In the genomic region with DNA sequence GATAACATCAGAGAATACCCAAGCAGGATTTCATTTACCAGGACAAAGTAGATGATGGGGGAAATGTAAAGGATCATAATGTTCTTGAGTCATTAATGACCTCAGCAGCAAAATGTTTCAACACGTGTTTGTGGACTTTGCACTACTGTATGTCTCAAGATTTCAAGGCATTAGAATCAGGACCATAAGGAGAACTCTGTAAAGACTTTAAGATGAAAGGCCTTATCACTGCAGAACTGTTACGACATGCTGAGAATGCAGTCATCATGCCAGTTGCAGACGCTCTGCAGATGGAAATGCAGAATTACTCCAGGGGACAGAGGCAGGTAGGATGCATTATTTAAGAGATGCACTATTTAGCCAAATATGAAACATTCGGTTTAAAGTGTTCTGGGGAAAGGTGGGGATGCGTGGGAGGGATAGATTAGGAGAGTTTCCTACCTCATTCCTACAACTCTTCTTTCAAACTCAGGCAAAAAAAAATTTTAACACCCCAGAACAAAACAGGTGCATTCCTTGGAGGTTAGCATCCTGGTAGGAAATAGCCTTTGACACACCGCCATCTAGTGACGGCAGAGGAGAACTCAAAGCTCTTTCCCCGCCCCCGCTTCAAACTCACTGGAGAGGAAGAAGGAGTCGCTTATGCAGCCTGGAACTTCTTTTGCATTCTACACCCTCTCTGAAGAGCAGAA, we compare ENCODE assay signal across 8 cellular contexts. TPM values are rescaled to one million over a fixed set of nuclear protein-coding genes. Genes with fewer than 3 reads are reported as not detected.
A peak's percentile ranks its signal among the peaks of the same experiment; 100 is the strongest.
DNase-seq lines count a peak whose midpoint lies in the region; ATAC-seq and TF ChIP-seq lines count a peak whose summit lies in the region.

No MANE protein-coding gene starts in this region.

- H2BK15ac ChIP-seq in neuronal stem cell (ENCODE audit: low read length) = no peak overlapping the region

- no peaks in the 10 kb centered on the region for H3K79me1 ChIP-seq in neuronal stem cell (ENCODE audit: low read depth, low read length)

- no peak overlapping the region for H3K9ac ChIP-seq in neuronal stem cell (ENCODE audit: low read depth, low read length, poor library complexity)

- H3K4ac ChIP-seq in neuronal stem cell (ENCODE audit: low read length) = no peak overlapping the region

- ATAC-seq in HG03432 (IDR thresholded peaks at IDR 0.05; ENCODE audit: unreplicated experiment) = no peak

- no peak overlapping the region for H4K91ac ChIP-seq in neuronal stem cell (ENCODE audit: low read depth, low read length, poor library complexity)

- BruUV-seq in PC-9 (replicated peaks; lab: Mats Ljungman, UMichigan) = no TSS peak

- H3K18ac ChIP-seq in neuronal stem cell (ENCODE audit: low read length) = no peak overlapping the region

- H2AFZ ChIP-seq in PC-9 (no peak overlapping the region), neuronal stem cell (ENCODE audit: low read length) (no peak overlapping the region)

- intact Hi-C loops in PC-9 (cut with micrococcal nuclease; ENCODE audit: unreplicated experiment) = loop anchor here (1.0 to 5.0 kb wide), 8 partner anchors 201 to 1238 kb away; a partner anchor contains a TSS

- no peaks in the 10 kb centered on the region for H3K79me2 ChIP-seq in PC-9 (ENCODE audit: low read depth)

- H2AK5ac ChIP-seq in neuronal stem cell (ENCODE audit: low read depth, low read length) = no peak overlapping the region

- H2BK120ac ChIP-seq in neuronal stem cell (ENCODE audit: low read depth, low read length) = no peak overlapping the region

- H3F3A ChIP-seq in PC-9 (ENCODE audit: insufficient read depth, low read depth) = no peaks in the 10 kb centered on the region

- no peaks in the 10 kb centered on the region for H3K4me1 ChIP-seq in PC-9 (replicated peaks; ENCODE audit: insufficient read depth)
- no peaks in the 10 kb centered on the region for H3K4me1 ChIP-seq in neuronal stem cell (ENCODE audit: control insufficient read depth in 2 of 2, insufficient read depth in 1 of 2, low read depth in 1 of 2, low read length in 2 of 2)

- POLR2A ChIA-PET in PC-9 (lab: Charles Lee; ENCODE audit: unreplicated experiment) = interaction anchor here (0.7 kb wide), 2 partner anchors 24 to 429 kb away, joined by 3 to 6 read pairs; no protein-coding TSS in a partner anchor

- H3K4me3 ChIP-seq in GM12865 (ENCODE audit: low read depth, low read length) (no peak overlapping the region), PC-9 (no peak overlapping the region), fibroblast of pulmonary artery (replicated peaks; ENCODE audit: low read depth, low read length) (no peak overlapping the region), neuronal stem cell (ENCODE audit: low read length in 2 of 2) (no peak overlapping the region)

- H3K9me3 ChIP-seq in PC-9 (ENCODE audit: insufficient read depth, low read depth) = no peaks in the 10 kb centered on the region
- H3K9me3 ChIP-seq in neuronal stem cell (replicated peaks in 1 of 2; ENCODE audit: control insufficient read depth in 2 of 2, insufficient read depth in 1 of 2, low read depth in 1 of 2, low read length in 2 of 2) = no peaks in the 10 kb centered on the region

- no peaks in the 10 kb centered on the region for H4K20me1 ChIP-seq in PC-9 (ENCODE audit: insufficient read depth)

- no peak overlapping the region for H2BK5ac ChIP-seq in neuronal stem cell (ENCODE audit: low read length)

- no peaks in the 10 kb centered on the region for H3K9me2 ChIP-seq in PC-9 (ENCODE audit: insufficient read depth)

- H4K8ac ChIP-seq in neuronal stem cell (ENCODE audit: low read depth, low read length) = no peak overlapping the region

- CTCF ChIA-PET in PC-9 (lab: Charles Lee) = interaction anchor here (0.6 to 0.7 kb wide), 4 partner anchors 16 to 508 kb away, joined by 3 to 4 read pairs (median 4); no protein-coding TSS in a partner anchor

- H3K4me2 ChIP-seq in PC-9 = peak overlapping the region; percentile 30
- no peak overlapping the region for H3K4me2 ChIP-seq in neuronal stem cell (ENCODE audit: insufficient read depth, low read length, poor library complexity, severe bottlenecking)

- no CpG with 5 or more reads among the region's 10 CpGs for WGBS in neuronal stem cell (ENCODE audit: extremely low coverage in 2 of 2, insufficient read length in 2 of 2, insufficient replicate concordance in 1 of 2), 2 donors

- no peak overlapping the region for H3K14ac ChIP-seq in neuronal stem cell (ENCODE audit: low read length)

- peak; percentile 77 for DNase-seq in GM12865 (ENCODE audit: low read depth)
- DNase-seq in HPDE6-E6E7 (ENCODE audit: extremely low spot score) = peak; percentile 21
- peak; percentile 59 to 78 for DNase-seq in PC-9
- peak; percentile 77 to 80 for DNase-seq in activated T-cell treated with anti-CD3 and anti-CD28 coated beads, Interleukin-2, amount 50 U/mL, for 48 hours
- peak; percentile 77 for DNase-seq in fibroblast of pulmonary artery (ENCODE audit: low read depth)
- peak; percentile 83 for DNase-seq in neuronal stem cell (ENCODE audit: low spot score)
- peak; percentile 57 for DNase-seq in stromal cell of bone marrow (ENCODE audit: low read depth)

- no peak overlapping the region for H2BK12ac ChIP-seq in neuronal stem cell (ENCODE audit: low read length)

- H3K27me3 ChIP-seq in PC-9 (ENCODE audit: insufficient read depth, low read depth) = no peaks in the 10 kb centered on the region
- H3K27me3 ChIP-seq in neuronal stem cell (ENCODE audit: control insufficient read depth in 3 of 3, insufficient read depth in 3 of 3, low read depth in 1 of 3, low read length in 3 of 3) = no peaks in the 10 kb centered on the region

- H3K27ac ChIP-seq in PC-9 (no peak overlapping the region), neuronal stem cell (replicated peaks; ENCODE audit: low read length) (no peak overlapping the region)

- no peaks in the 10 kb centered on the region for H3K36me3 ChIP-seq in PC-9 (ENCODE audit: low read depth)
- H3K36me3 ChIP-seq in neuronal stem cell (replicated peaks in 1 of 2; ENCODE audit: control insufficient read depth in 2 of 2, insufficient read depth in 2 of 2, low read length in 2 of 2) = no peaks in the 10 kb centered on the region

- H3K23ac ChIP-seq in neuronal stem cell (ENCODE audit: low read depth, low read length, poor library complexity) = no peak overlapping the region

- TF ChIP-seq CTCF in GM12865 (IDR thresholded peaks at IDR 0.05; ENCODE audit: insufficient read depth, low read depth, low read length, missing control alignments) (peak; percentile 75), PC-9 (conservative IDR thresholded peaks at IDR 0.05) (peak; percentile 79), fibroblast of pulmonary artery (IDR thresholded peaks at IDR 0.05; ENCODE audit: low read length, missing control alignments) (peak; percentile 88)

RNA-seq across cellular contexts. Expression of a gene that starts 43.3 kb away (rescaled TPM):
- not detected in 2 replicates for total RNA-seq in PC-9 (2021)
- polyA plus RNA-seq in neuronal stem cell (2013, experiment 1 of 2) = not detected
- not detected for polyA plus RNA-seq in neuronal stem cell (2013, experiment 2 of 2)

Comparison
In these comparisons a context has a peak if more than half of its experiments do, and no peak if none do; other contexts are left out.
1. DNase-seq: peak in every context shown above with its lines; median percentile 83 in neuronal stem cell; 78 in activated T-cell treated with anti-CD3 and anti-CD28 coated beads, Interleukin-2, amount 50 U/mL, for 48 hours; 77 in GM12865; 77 in fibroblast of pulmonary artery; 68 in PC-9; 57 in stromal cell of bone marrow; 21 in HPDE6-E6E7.